ENCODE assay signal across 10 cellular contexts in the genomic region with DNA sequence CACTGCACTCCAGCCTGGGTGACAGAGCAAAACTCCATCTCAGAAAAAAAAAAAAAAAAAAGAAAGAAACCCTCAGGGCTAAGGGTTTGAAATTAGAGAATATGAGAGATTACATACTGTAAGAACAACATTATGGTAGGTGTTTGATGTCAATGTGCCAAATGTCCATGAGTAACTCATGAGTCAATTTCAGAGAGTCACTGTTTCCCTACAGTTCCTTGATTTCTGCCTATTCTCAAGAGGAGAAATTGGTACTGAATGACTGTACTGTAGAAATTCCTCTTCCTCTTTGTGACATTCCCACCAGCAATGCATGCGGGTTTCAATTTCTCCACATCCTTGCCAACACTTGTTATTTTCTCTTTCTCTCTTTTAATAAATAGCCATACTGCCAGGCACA. TPM values are rescaled to one million over a fixed set of nuclear protein-coding genes. Genes with fewer than 3 reads are reported as not detected.
DNase-seq lines count a peak whose midpoint lies in the region; TF ChIP-seq lines count a peak whose summit lies in the region.
"Had no signal": no experiment of that assay in that cellular context is flagged by ENCODE, and none has a peak within 500 bp of the region (broad histone marks: within the 10 kb centered on the region; RNA-seq: fewer than 3 reads in every experiment).

No MANE protein-coding gene starts in this region.

- DNase-seq in AG09319 (ENCODE audit: extremely low read depth, low read depth) (peak; percentile 14), LHCN-M2 (ENCODE audit: low read depth) (peak; percentile 88), astrocyte of the hippocampus (ENCODE audit: low read depth, low spot score) (peak; percentile 73), hepatic stellate cell (ENCODE audit: low spot score) (peak; percentile 61), SIG-M5 treated with dmso at 0.1 percent for 504 hours (lab: John Stamatoyannopoulos, UW; ENCODE audit: unreplicated experiment) (no peak), RPMI8226 (no peak), hypothalamus (lab: John Stamatoyannopoulos, UW) (no peak)
- no peak for DNase-seq in stimulated activated CD4-positive, alpha-beta T cell treated with anti-CD3 and anti-CD28 coated beads, Interleukin-12 subunit alpha, Interleukin-12 subunit beta, amount 100 ng/mL, for 4 hours
- DNase-seq: CD4-positive, alpha-beta memory T cell; NCI-H146 had no signal

- TF ChIP-seq CTCF in AG09319 (IDR thresholded peaks at IDR 0.05; ENCODE audit: low read depth, low read length) = no peak

RNA-seq across cellular contexts. Expression of a gene that starts 35.2 kb away (rescaled TPM):
- total RNA-seq in LHCN-M2 (2014; rRNA removed) = 0.26 TPM in 1 of 2 replicates, not detected in the other
- not detected for polyA plus RNA-seq in LHCN-M2 (2012)

RNA-seq across cellular contexts. Expression of a gene that starts 42.5 kb away (rescaled TPM):
- 0.06 TPM in 2 replicates for total RNA-seq in LHCN-M2 (2014; rRNA removed)
- polyA plus RNA-seq in LHCN-M2 (2012) = 0.04 TPM

Comparison
In these comparisons a context has a peak if more than half of its experiments do, and no peak if none do; other contexts are left out.
1. DNase-seq: peak in AG09319 (single experiment), LHCN-M2 (single experiment), astrocyte of the hippocampus (single experiment) and hepatic stellate cell (single experiment); none in SIG-M5 treated with dmso at 0.1 percent for 504 hours (single experiment), RPMI8226 (single experiment), hypothalamus (0 of 51) and stimulated activated CD4-positive, alpha-beta T cell treated with anti-CD3 and anti-CD28 coated beads, Interleukin-12 subunit alpha, Interleukin-12 subunit beta, amount 100 ng/mL, for 4 hours (single experiment).